Comparison of ENCODE assay signal across 10 cellular contexts in genomic region chr21:41641821-41642368, GRCh38.
DNase-seq lines count a peak whose midpoint lies in the region; ATAC-seq, FAIRE-seq and TF ChIP-seq lines count a peak whose summit lies in the region.
"Had no signal": no experiment of that assay in that cellular context is flagged by ENCODE, and none has a peak within 500 bp of the region (broad histone marks: within the 10 kb centered on the region; RNA-seq: fewer than 3 reads in every experiment).

No MANE protein-coding gene starts in this region.

- peak; percentile 86 for ATAC-seq in foreskin keratinocyte
- ATAC-seq in HG03097 (IDR thresholded peaks at IDR 0.05; ENCODE audit: low FRiP score, unreplicated experiment) = no peak

- no peaks in the 10 kb centered on the region for H3K36me3 ChIP-seq in BJ (ENCODE audit: control insufficient read depth, insufficient read depth, low read length)
- no peaks in the 10 kb centered on the region for H3K36me3 ChIP-seq in HAP-1 (replicated peaks)

- H3K4me3 ChIP-seq in BJ (ENCODE audit: low read depth, low read length) (no peak overlapping the region), HAP-1 (no peak overlapping the region)

- FAIRE-seq in D721Med (lab: Jason Lieb, UNC) = no peak

- no peak for TF ChIP-seq CTCF in BJ (IDR thresholded peaks at IDR 0.05; ENCODE audit: insufficient read depth, low read depth, low read length)
- TF ChIP-seq CTCF in foreskin keratinocyte (conservative IDR thresholded peaks at IDR 0.05) = no peak
- no peak for TF ChIP-seq CTCF in D721Med (IDR thresholded peaks at IDR 0.05; ENCODE audit: insufficient read depth, missing control alignments)

- in situ Hi-C loops in SK-MEL-5 (cut with HindIII; ENCODE audit: low pct_unique_long_range_greater_than_20kb, low sequenced_read_pairs) = no loop called here
- in situ Hi-C loops in HAP-1 (cut with MboI; ENCODE audit: low sequenced_read_pairs) = no loop called here

- H3K27ac ChIP-seq in foreskin keratinocyte = peak overlapping the region; percentile 99

- POLR2A ChIA-PET in BJ (lab: Charles Lee) = no interaction called here

- no peaks in the 10 kb centered on the region; the same call in 1 of the 2 replicates for H3K9me3 ChIP-seq in HAP-1

- CTCF ChIA-PET in BJ (lab: Yijun Ruan, JAX) = interaction anchor here (1.7 kb wide), 1 partner anchor 15 kb away, joined by 3 read pairs; no protein-coding TSS in a partner anchor

- H3K27me3 ChIP-seq in BJ (ENCODE audit: control insufficient read depth, insufficient read depth, low read length) (no peaks in the 10 kb centered on the region), foreskin keratinocyte (no peaks in the 10 kb centered on the region), HAP-1 (ENCODE audit: low read depth) (no peaks in the 10 kb centered on the region)

- intact Hi-C loops in posterior vena cava (cut with DNase I) = no loop called here

- H3K4me1 ChIP-seq in foreskin keratinocyte (peaks cover 38% of the 10 kb centered on the region), HAP-1 (no peaks in the 10 kb centered on the region)

- DNase-seq in BJ (ENCODE audit: low read depth) (peak; percentile 91), SK-MEL-5 (ENCODE audit: low read depth, low spot score) (peak; percentile 99), foreskin keratinocyte (peak; percentile 90 to 95), posterior vena cava (ENCODE audit: low spot score) (peak; percentile 95), D721Med (ENCODE audit: insufficient read length, low spot score) (no peak), HAP-1 (ENCODE audit: low spot score in 2 of 2) (no peak)
- no peak for DNase-seq in stimulated activated CD4-positive, alpha-beta T cell treated with anti-CD3 and anti-CD28 coated beads, Interleukin-15, amount 100 ng/mL, for 24 hours
- DNase-seq: activated naive CD4-positive, alpha-beta T cell; naive B cell had no signal

Comparison
In these comparisons a context has a peak if more than half of its experiments do, and no peak if none do; other contexts are left out.
1. DNase-seq: peak in BJ (single experiment), SK-MEL-5 (single experiment), foreskin keratinocyte (2 of 2) and posterior vena cava (single experiment); none in stimulated activated CD4-positive, alpha-beta T cell treated with anti-CD3 and anti-CD28 coated beads, Interleukin-15, amount 100 ng/mL, for 24 hours (single experiment), D721Med (single experiment) and HAP-1 (0 of 2).